In genomic region chr11:67731583-67731982, GRCh38 we compare ENCODE assay signal across 1 cellular context.
TF ChIP-seq lines count a peak whose summit lies in the region.

No MANE protein-coding gene starts in this region.

TF ChIP-seq in SK-N-SH, 30 proteins besides CTCF, POLR2A, EP300 and RAD21 (continued from another document):
- TF ChIP-seq CHD2 (IDR thresholded peaks at IDR 0.05; ENCODE audit: low read length, partially characterized antibody) (no peak), ZBTB33 (IDR thresholded peaks at IDR 0.05; ENCODE audit: borderline replicate concordance, low read depth) (no peak), YY1 (IDR thresholded peaks at IDR 0.05; ENCODE audit: low read depth) (no peak)
TF ChIP-seq in SK-N-SH: peak in this region for 0.
